19 cellular contexts compared by ENCODE assay signal in the genomic region with DNA sequence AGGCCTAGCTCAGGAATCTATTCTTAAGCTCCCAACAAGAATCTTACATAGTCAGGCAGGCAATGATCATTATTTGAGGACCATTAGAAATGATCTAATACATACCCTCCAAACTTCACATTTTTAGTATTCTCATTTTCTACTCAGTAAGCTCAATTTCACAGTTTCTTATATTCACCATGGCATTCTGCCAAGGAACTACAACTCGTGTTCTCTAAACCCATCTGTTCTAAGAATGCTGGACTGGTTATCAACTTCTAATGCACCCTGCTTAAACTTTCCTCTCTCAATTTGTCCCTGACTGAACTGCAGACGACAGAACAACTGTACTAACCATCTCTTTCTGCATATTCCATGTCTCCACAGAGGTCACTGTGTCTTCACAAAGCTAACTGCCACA. TPM values are rescaled to one million over a fixed set of nuclear protein-coding genes. Genes with fewer than 3 reads are reported as not detected.
DNase-seq lines count a peak whose midpoint lies in the region; ATAC-seq and TF ChIP-seq lines count a peak whose summit lies in the region.
"Had no signal": no experiment of that assay in that cellular context is flagged by ENCODE, and none has a peak within 500 bp of the region (broad histone marks: within the 10 kb centered on the region; RNA-seq: fewer than 3 reads in every experiment).

No MANE protein-coding gene starts in this region.

- CTCF ChIA-PET in A673 (lab: Charles Lee) = no interaction called here
- CTCF ChIA-PET in CD4-positive, alpha-beta T cell (lab: Charles Lee) = no interaction called here

- TSS peak; percentile 6 for BruUV-seq in A673 (replicated peaks; lab: Mats Ljungman, UMichigan)

- H3K4me1 Mint-ChIP-seq in CD4-positive, alpha-beta T cell (ENCODE audit: low read depth) = no peaks in the 10 kb centered on the region

- ATAC-seq in left colon (no peak), HG03196 (IDR thresholded peaks at IDR 0.05; ENCODE audit: unreplicated experiment) (no peak)
- no peak for ATAC-seq in CD4-positive, alpha-beta T cell (ENCODE audit: poor library complexity)
- ATAC-seq: activated CD8-positive, alpha-beta T cell treated with anti-CD3 and anti-CD28 coated beads, Interleukin-2, amount 10 ng/mL, durations not matched to agents 7 days and 5 days; activated naive CD4-positive, alpha-beta T cell treated with anti-CD3 and anti-CD28 coated beads, Interleukin-2, amount 50 U/mL, for 72 hours; esophagus mucosa; HepG2 had no signal

- peaks cover 68% of the 10 kb centered on the region for H3K36me3 Mint-ChIP-seq in CD4-positive, alpha-beta T cell (ENCODE audit: low read depth)

- no peak overlapping the region for H3K27ac Mint-ChIP-seq in CD4-positive, alpha-beta T cell
- H3K27ac Mint-ChIP-seq: activated CD8-positive, alpha-beta T cell treated with anti-CD3 and anti-CD28 coated beads, Interleukin-2, amount 10 ng/mL, durations not matched to agents 7 days and 5 days; activated naive CD4-positive, alpha-beta T cell treated with anti-CD3 and anti-CD28 coated beads, Interleukin-2, amount 50 U/mL, for 72 hours had no signal

- no peak overlapping the region for H3K4me3 Mint-ChIP-seq in CD4-positive, alpha-beta T cell
- H3K4me3 Mint-ChIP-seq: activated CD8-positive, alpha-beta T cell treated with anti-CD3 and anti-CD28 coated beads, Interleukin-2, amount 10 ng/mL, durations not matched to agents 7 days and 5 days; CD4-positive, CD25-positive, alpha-beta regulatory T cell had no signal

- TF ChIP-seq CTCF in A673 (conservative IDR thresholded peaks at IDR 0.05; ENCODE audit: low read depth, low read length) (no peak), foreskin fibroblast (IDR thresholded peaks at IDR 0.05; ENCODE audit: low read depth, low read length) (no peak), ascending aorta (IDR thresholded peaks at IDR 0.05) (no peak)
- TF ChIP-seq CTCF in CD4-positive, alpha-beta T cell (IDR thresholded peaks at IDR 0.05) = no peak

- H3K9me3 ChIP-seq in A673 (ENCODE audit: low read depth, low read length, poor library complexity, severe bottlenecking) (no peaks in the 10 kb centered on the region), ascending aorta (no peaks in the 10 kb centered on the region)
- no peaks in the 10 kb centered on the region for H3K9me3 ChIP-seq in CD4-positive, alpha-beta T cell (ENCODE audit: control insufficient read depth, low read length)
- H3K9me3 ChIP-seq: MG63 had no signal

- no peaks in the 10 kb centered on the region for H3K27me3 Mint-ChIP-seq in CD4-positive, alpha-beta T cell
- H3K27me3 Mint-ChIP-seq: CD4-positive, CD25-positive, alpha-beta regulatory T cell had no signal

- H3K4me3 ChIP-seq in A673 (ENCODE audit: low read depth, low read length, poor library complexity, severe bottlenecking) (no peak overlapping the region), foreskin fibroblast (ENCODE audit: low read depth in 1 of 2, low read length in 2 of 2) (no peak overlapping the region), ascending aorta (no peak overlapping the region)
- H3K4me3 ChIP-seq: MG63 had no signal

- POLR2A ChIA-PET in A673 (lab: Charles Lee; ENCODE audit: low non-redundant PET) = no interaction called here
- POLR2A ChIA-PET in CD4-positive, alpha-beta T cell (lab: Charles Lee) = no interaction called here

- DNase-seq in A673 (ENCODE audit: low spot score) (peak; percentile 55), NCI-H1694 (lab: John Stamatoyannopoulos, UW) (peak; percentile 10), astrocyte of the hippocampus (ENCODE audit: low read depth, low spot score) (peak; percentile 25), foreskin fibroblast (peak; percentile 13 to 60), left colon (no peak), ascending aorta (ENCODE audit: low spot score in 2 of 2) (no peak)
- no peak for DNase-seq in CD4-positive, alpha-beta T cell
- DNase-seq: activated CD8-positive, alpha-beta T cell treated with anti-CD3 and anti-CD28 coated beads, Interleukin-2, amount 10 ng/mL, durations not matched to agents 7 days and 5 days; activated T-cell treated with anti-CD3 and anti-CD28 coated beads, Interleukin-2, amount 50 U/mL, for 48 hours; CD4-positive, CD25-positive, alpha-beta regulatory T cell; DMS53; MG63; NCI-H1436 treated with DMSO at 0.1 percent for 48 hours; NCI-H345; T-helper 1 cell had no signal

- H3K4me1 ChIP-seq in A673 (ENCODE audit: insufficient read depth, low read length, poor library complexity, severe bottlenecking) = peaks cover 23% of the 10 kb centered on the region
- no peaks in the 10 kb centered on the region for H3K4me1 ChIP-seq in ascending aorta

- H3K36me3 ChIP-seq in A673 (ENCODE audit: insufficient read depth, low read length, poor library complexity, severe bottlenecking) (no peaks in the 10 kb centered on the region), ascending aorta (no peaks in the 10 kb centered on the region)

- no peak overlapping the region for H3K27ac ChIP-seq in A673 (ENCODE audit: low read depth, low read length, poor library complexity, severe bottlenecking)
- H3K27ac ChIP-seq in ascending aorta = no peak overlapping the region
- no peak overlapping the region for H3K27ac ChIP-seq in CD4-positive, alpha-beta T cell (ENCODE audit: low read depth, low read length)

- H3K27me3 ChIP-seq in A673 (replicated peaks; ENCODE audit: insufficient read depth, low read depth, low read length, poor library complexity) = no peaks in the 10 kb centered on the region
- no peaks in the 10 kb centered on the region for H3K27me3 ChIP-seq in ascending aorta
- H3K27me3 ChIP-seq in CD4-positive, alpha-beta T cell (ENCODE audit: control insufficient read depth, insufficient read depth, low read length) = no peaks in the 10 kb centered on the region
- H3K27me3 ChIP-seq: MG63 had no signal

- intact Hi-C loops in A673 (cut with micrococcal nuclease; ENCODE audit: unreplicated experiment) = no loop called here
- intact Hi-C loops in left colon (cut with DNase I, micrococcal nuclease) = no loop called here
- intact Hi-C loops in ascending aorta (cut with DNase I) = no loop called here
- intact Hi-C loops in CD4-positive, alpha-beta T cell (cut with DNase I, micrococcal nuclease) = no loop called here

- H3K9me3 Mint-ChIP-seq in CD4-positive, alpha-beta T cell = no peaks in the 10 kb centered on the region
- H3K9me3 Mint-ChIP-seq: activated naive CD4-positive, alpha-beta T cell treated with anti-CD3 and anti-CD28 coated beads, Interleukin-2, amount 50 U/mL, for 72 hours had no signal

RNA-seq across cellular contexts. Expression of a gene that starts 58.7 kb away (rescaled TPM):
- total RNA-seq in A673 (2021) (25.0 and 26.7 TPM in 2 replicates), left colon (1 to 10 TPM; 8.5 to 9.3 TPM), ascending aorta (12.3 TPM)
- 1 to 10 TPM; 8.0 to 8.2 TPM for total RNA-seq in CD4-positive, alpha-beta T cell

Comparison
In these comparisons a context has a peak if more than half of its experiments do, and no peak if none do; other contexts are left out.
1. DNase-seq: peak in A673 (single experiment), NCI-H1694 (single experiment), astrocyte of the hippocampus (single experiment) and foreskin fibroblast (2 of 2); none in left colon (0 of 2), ascending aorta (0 of 2) and CD4-positive, alpha-beta T cell (0 of 10).